1 cellular context compared by ENCODE assay signal in genomic region chr12:112716099-112717093, GRCh38.
TF ChIP-seq lines count a peak whose summit lies in the region.

No MANE protein-coding gene starts in this region.

TF ChIP-seq in K562, 482 proteins besides CTCF, POLR2A, EP300 and RAD21 (continued from another document and continues in another):
- TF ChIP-seq, protein P1, sequence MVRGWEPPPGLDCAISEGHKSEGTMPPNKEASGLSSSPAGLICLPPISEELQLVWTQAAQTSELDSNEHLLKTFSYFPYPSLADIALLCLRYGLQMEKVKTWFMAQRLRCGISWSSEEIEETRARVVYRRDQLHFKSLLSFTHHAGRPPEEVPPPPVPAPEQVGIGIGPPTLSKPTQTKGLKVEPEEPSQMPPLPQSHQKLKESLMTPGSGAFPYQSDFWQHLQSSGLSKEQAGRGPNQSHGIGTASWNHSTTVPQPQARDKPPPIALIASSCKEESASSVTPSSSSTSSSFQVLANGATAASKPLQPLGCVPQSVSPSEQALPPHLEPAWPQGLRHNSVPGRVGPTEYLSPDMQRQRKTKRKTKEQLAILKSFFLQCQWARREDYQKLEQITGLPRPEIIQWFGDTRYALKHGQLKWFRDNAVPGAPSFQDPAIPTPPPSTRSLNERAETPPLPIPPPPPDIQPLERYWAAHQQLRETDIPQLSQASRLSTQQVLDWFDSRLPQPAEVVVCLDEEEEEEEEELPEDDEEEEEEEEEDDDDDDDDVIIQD (CRISPR knock-in tag; IDR thresholded peaks at IDR 0.05): no peak
- TF ChIP-seq RBFOX2 (IDR thresholded peaks at IDR 0.05; ENCODE audit: low read depth, low read length): no peak
- no peak for TF ChIP-seq PHF21A (IDR thresholded peaks at IDR 0.05; ENCODE audit: borderline replicate concordance, low read depth)
- 0 out of 2 replicates have a peak, but pooled peaks have one; percentile 35 for TF ChIP-seq IRF9 (tag; IDR thresholded peaks at IDR 0.05)
- no peak for TF ChIP-seq NR2F6 (CRISPR knock-in tag; IDR thresholded peaks at IDR 0.05)
- TF ChIP-seq, protein P2, sequence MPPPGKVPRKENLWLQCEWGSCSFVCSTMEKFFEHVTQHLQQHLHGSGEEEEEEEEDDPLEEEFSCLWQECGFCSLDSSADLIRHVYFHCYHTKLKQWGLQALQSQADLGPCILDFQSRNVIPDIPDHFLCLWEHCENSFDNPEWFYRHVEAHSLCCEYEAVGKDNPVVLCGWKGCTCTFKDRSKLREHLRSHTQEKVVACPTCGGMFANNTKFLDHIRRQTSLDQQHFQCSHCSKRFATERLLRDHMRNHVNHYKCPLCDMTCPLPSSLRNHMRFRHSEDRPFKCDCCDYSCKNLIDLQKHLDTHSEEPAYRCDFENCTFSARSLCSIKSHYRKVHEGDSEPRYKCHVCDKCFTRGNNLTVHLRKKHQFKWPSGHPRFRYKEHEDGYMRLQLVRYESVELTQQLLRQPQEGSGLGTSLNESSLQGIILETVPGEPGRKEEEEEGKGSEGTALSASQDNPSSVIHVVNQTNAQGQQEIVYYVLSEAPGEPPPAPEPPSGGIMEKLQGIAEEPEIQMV (tag; conservative IDR thresholded peaks at IDR 0.05; ENCODE audit: low read depth): no peak
- TF ChIP-seq, protein P3, sequence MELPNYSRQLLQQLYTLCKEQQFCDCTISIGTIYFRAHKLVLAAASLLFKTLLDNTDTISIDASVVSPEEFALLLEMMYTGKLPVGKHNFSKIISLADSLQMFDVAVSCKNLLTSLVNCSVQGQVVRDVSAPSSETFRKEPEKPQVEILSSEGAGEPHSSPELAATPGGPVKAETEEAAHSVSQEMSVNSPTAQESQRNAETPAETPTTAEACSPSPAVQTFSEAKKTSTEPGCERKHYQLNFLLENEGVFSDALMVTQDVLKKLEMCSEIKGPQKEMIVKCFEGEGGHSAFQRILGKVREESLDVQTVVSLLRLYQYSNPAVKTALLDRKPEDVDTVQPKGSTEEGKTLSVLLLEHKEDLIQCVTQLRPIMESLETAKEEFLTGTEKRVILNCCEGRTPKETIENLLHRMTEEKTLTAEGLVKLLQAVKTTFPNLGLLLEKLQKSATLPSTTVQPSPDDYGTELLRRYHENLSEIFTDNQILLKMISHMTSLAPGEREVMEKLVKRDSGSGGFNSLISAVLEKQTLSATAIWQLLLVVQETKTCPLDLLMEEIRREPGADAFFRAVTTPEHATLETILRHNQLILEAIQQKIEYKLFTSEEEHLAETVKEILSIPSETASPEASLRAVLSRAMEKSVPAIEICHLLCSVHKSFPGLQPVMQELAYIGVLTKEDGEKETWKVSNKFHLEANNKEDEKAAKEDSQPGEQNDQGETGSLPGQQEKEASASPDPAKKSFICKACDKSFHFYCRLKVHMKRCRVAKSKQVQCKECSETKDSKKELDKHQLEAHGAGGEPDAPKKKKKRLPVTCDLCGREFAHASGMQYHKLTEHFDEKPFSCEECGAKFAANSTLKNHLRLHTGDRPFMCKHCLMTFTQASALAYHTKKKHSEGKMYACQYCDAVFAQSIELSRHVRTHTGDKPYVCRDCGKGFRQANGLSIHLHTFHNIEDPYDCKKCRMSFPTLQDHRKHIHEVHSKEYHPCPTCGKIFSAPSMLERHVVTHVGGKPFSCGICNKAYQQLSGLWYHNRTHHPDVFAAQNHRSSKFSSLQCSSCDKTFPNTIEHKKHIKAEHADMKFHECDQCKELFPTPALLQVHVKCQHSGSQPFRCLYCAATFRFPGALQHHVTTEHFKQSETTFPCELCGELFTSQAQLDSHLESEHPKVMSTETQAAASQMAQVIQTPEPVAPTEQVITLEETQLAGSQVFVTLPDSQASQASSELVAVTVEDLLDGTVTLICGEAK (IDR thresholded peaks at IDR 0.05): no peak
- TF ChIP-seq, protein P3 (CRISPR knock-in tag; IDR thresholded peaks at IDR 0.05): no peak
- 0 out of 2 replicates have a peak, but pooled peaks have one; percentile 26 for TF ChIP-seq MBD2 (IDR thresholded peaks at IDR 0.05; ENCODE audit: borderline replicate concordance, low read depth)
- TF ChIP-seq DDX20 (tag; IDR thresholded peaks at IDR 0.05; ENCODE audit: low read depth): peak; percentile 77
- no peak for TF ChIP-seq NELFE (IDR thresholded peaks at IDR 0.05; ENCODE audit: insufficient read depth, insufficient read length)
- TF ChIP-seq KLF13 (tag; IDR thresholded peaks at IDR 0.05; ENCODE audit: borderline replicate concordance, low read depth): 0 out of 2 replicates have a peak, but pooled peaks have one; percentile 41
- TF ChIP-seq SMARCE1 (IDR thresholded peaks at IDR 0.05): no peak
- no peak for TF ChIP-seq ATF1 (CRISPR knock-in tag; IDR thresholded peaks at IDR 0.05)
- TF ChIP-seq ATF1 (tag; IDR thresholded peaks at IDR 0.05): no peak
- TF ChIP-seq ZNF583 (CRISPR knock-in tag; IDR thresholded peaks at IDR 0.05): peak; percentile 92; the same call in 1 of the 2 replicates
- TF ChIP-seq STAT5A (IDR thresholded peaks at IDR 0.05; ENCODE audit: borderline replicate concordance, low read length): no peak
- TF ChIP-seq ZNF76 (CRISPR knock-in tag; IDR thresholded peaks at IDR 0.05; ENCODE audit: borderline replicate concordance): peak; percentile 88
- peak; percentile 76; the same call in 1 of the 2 replicates for TF ChIP-seq ZNF584 (CRISPR knock-in tag; IDR thresholded peaks at IDR 0.05; ENCODE audit: low read depth)
- peak; percentile 82; the same call in 1 of the 2 replicates for TF ChIP-seq ZNF354B (CRISPR knock-in tag; IDR thresholded peaks at IDR 0.05)
- TF ChIP-seq ZNF740 (CRISPR knock-in tag; IDR thresholded peaks at IDR 0.05): no peak
- peak in 1 of 2 experiments; percentile 89; a peak in 2 of 4 replicates for TF ChIP-seq ZNF740 (tag; IDR thresholded peaks at IDR 0.05)
- no peak for TF ChIP-seq GTF2F1 (IDR thresholded peaks at IDR 0.05; ENCODE audit: low read depth, low read length)
- peak; percentile 88 for TF ChIP-seq RAD51 (IDR thresholded peaks at IDR 0.05; ENCODE audit: borderline replicate concordance, low read depth)
- no peak for TF ChIP-seq CHD2 (IDR thresholded peaks at IDR 0.05; ENCODE audit: low read depth, low read length)
- 0 out of 2 replicates have a peak, but pooled peaks have one; percentile 8 for TF ChIP-seq EHMT2 (IDR thresholded peaks at IDR 0.05)
- peak; percentile 77 for TF ChIP-seq ZNF239 (CRISPR knock-in tag; IDR thresholded peaks at IDR 0.05)
- peak; percentile 84; the same call in 1 of the 2 replicates for TF ChIP-seq KLF6 (CRISPR knock-in tag; IDR thresholded peaks at IDR 0.05; ENCODE audit: borderline replicate concordance)
- TF ChIP-seq PYGO2 (tag; IDR thresholded peaks at IDR 0.05): peak; percentile 86
- TF ChIP-seq KLF1 (tag; IDR thresholded peaks at IDR 0.05): 0 out of 2 replicates have a peak, but pooled peaks have one; percentile 25
- TF ChIP-seq CHD4 (IDR thresholded peaks at IDR 0.05; ENCODE audit: insufficient read depth, insufficient replicate concordance, low read depth, low read length, poor library complexity, severe bottlenecking): no peak
- TF ChIP-seq, protein P4, sequence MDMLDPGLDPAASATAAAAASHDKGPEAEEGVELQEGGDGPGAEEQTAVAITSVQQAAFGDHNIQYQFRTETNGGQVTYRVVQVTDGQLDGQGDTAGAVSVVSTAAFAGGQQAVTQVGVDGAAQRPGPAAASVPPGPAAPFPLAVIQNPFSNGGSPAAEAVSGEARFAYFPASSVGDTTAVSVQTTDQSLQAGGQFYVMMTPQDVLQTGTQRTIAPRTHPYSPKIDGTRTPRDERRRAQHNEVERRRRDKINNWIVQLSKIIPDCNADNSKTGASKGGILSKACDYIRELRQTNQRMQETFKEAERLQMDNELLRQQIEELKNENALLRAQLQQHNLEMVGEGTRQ (CRISPR knock-in tag; IDR thresholded peaks at IDR 0.05): peak; percentile 98
- TF ChIP-seq, protein P5, sequence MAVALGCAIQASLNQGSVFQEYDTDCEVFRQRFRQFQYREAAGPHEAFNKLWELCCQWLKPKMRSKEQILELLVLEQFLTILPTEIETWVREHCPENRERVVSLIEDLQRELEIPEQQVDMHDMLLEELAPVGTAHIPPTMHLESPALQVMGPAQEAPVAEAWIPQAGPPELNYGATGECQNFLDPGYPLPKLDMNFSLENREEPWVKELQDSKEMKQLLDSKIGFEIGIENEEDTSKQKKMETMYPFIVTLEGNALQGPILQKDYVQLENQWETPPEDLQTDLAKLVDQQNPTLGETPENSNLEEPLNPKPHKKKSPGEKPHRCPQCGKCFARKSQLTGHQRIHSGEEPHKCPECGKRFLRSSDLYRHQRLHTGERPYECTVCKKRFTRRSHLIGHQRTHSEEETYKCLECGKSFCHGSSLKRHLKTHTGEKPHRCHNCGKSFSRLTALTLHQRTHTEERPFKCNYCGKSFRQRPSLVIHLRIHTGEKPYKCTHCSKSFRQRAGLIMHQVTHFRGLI (CRISPR knock-in tag; IDR thresholded peaks at IDR 0.05): peak; percentile 92
- peak; percentile 43 for TF ChIP-seq CBFA2T2 (conservative IDR thresholded peaks at IDR 0.05)
- no peak for TF ChIP-seq ZNF23 (CRISPR knock-in tag; IDR thresholded peaks at IDR 0.05)
- no peak for TF ChIP-seq REST (CRISPR knock-in tag; IDR thresholded peaks at IDR 0.05; ENCODE audit: low read depth)
- peak; percentile 51; the same call in 1 of the 2 replicates for TF ChIP-seq RNF219 (CRISPR knock-in tag; IDR thresholded peaks at IDR 0.05)
